24 cellular contexts compared by ENCODE assay signal in genomic region chr11:76164861-76165751, GRCh38. TPM values are rescaled to one million over a fixed set of nuclear protein-coding genes. Genes with fewer than 3 reads are reported as not detected.
DNase-seq lines count a peak whose midpoint lies in the region; ATAC-seq, FAIRE-seq and TF ChIP-seq lines count a peak whose summit lies in the region.
"Had no signal": no experiment of that assay in that cellular context is flagged by ENCODE, and none has a peak within 500 bp of the region (broad histone marks: within the 10 kb centered on the region; RNA-seq: fewer than 3 reads in every experiment).

No MANE protein-coding gene starts in this region.

- H3K4me1 ChIP-seq in heart right ventricle = peaks cover 0 to 26% (median 17%) of the 10 kb centered on the region in 9 donors
- H3K4me1 ChIP-seq in lower lobe of right lung = peaks cover 14% of the 10 kb centered on the region
- peaks cover 4 to 10% of the 10 kb centered on the region in 2 experiments for H3K4me1 ChIP-seq in trophoblast cell (ENCODE audit: control insufficient read depth in 1 of 2, insufficient read depth in 2 of 2, low read length in 2 of 2)
- H3K4me1 ChIP-seq in Karpas-422 (ENCODE audit: low read length) = peaks cover 5% of the 10 kb centered on the region
- H3K4me1 ChIP-seq in thyroid gland = peaks cover 9 to 16% of the 10 kb centered on the region in 2 donors
- H3K4me1 ChIP-seq: A549 had no signal

- no peak overlapping the region for H4K91ac ChIP-seq in trophoblast cell (ENCODE audit: low read depth, low read length)

- peak; percentile 75 for FAIRE-seq in HTR-8/SVneo (lab: Jason Lieb, UNC)
- FAIRE-seq: A549, GM12878, GM19239 had no signal

- H3K79me1 ChIP-seq in trophoblast cell (ENCODE audit: low read length) = no peaks in the 10 kb centered on the region

- no peak overlapping the region for H3K4me2 ChIP-seq in trophoblast cell (ENCODE audit: low read length)
- H3K4me2 ChIP-seq in Karpas-422 (ENCODE audit: low read depth, low read length, poor library complexity, severe bottlenecking) = no peak overlapping the region
- H3K4me2 ChIP-seq: A549 had no signal

- H3K9ac ChIP-seq in trophoblast cell (ENCODE audit: low read length) (no peak overlapping the region), Karpas-422 (ENCODE audit: low read length) (no peak overlapping the region)

- H3K4ac ChIP-seq in trophoblast cell (ENCODE audit: low read depth, low read length) = no peak overlapping the region

- H3K4me3 ChIP-seq in heart right ventricle (no peak overlapping the region), lower lobe of right lung (no peak overlapping the region), trophoblast cell (ENCODE audit: low read depth, low read length) (peak overlapping the region; percentile 46), Karpas-422 (ENCODE audit: low read length) (no peak overlapping the region), thyroid gland (replicated peaks in 1 of 3) (no peak overlapping the region)
- H3K4me3 ChIP-seq: A549, GM12878 had no signal

- no peaks in the 10 kb centered on the region for H3K79me2 ChIP-seq in trophoblast cell (ENCODE audit: control insufficient read depth, insufficient read depth, low read length, poor library complexity)
- H3K79me2 ChIP-seq in Karpas-422 (ENCODE audit: low read length) = no peaks in the 10 kb centered on the region

- H2BK120ac ChIP-seq in trophoblast cell (ENCODE audit: insufficient read depth, low read length, poor library complexity) = no peak overlapping the region

- ATAC-seq in Right ventricle myocardium inferior (no peak), heart right ventricle (no peak), lower lobe of right lung (no peak)
- ATAC-seq: GM12878, HCT116 had no signal

- 88 to 92% methylated on average over 48 to 50 of the region's 50 CpGs for WGBS in heart right ventricle, 2 donors
- WGBS in trophoblast cell (ENCODE audit: extremely low coverage, insufficient coverage, insufficient read length) = no CpG with 5 or more reads among the region's 50 CpGs
- 90 to 91% methylated on average over 46 to 47 of the region's 50 CpGs for WGBS in thyroid gland, 2 donors

- TF ChIP-seq CTCF in heart right ventricle (IDR thresholded peaks at IDR 0.05) (no peak), lower lobe of right lung (IDR thresholded peaks at IDR 0.05) (no peak), thyroid gland (IDR thresholded peaks at IDR 0.05) (no peak)

- H2AFZ ChIP-seq in trophoblast cell (ENCODE audit: insufficient read depth, low read length, poor library complexity) = no peak overlapping the region
- no peak overlapping the region for H2AFZ ChIP-seq in Karpas-422 (ENCODE audit: low read length)

- no peaks in the 10 kb centered on the region for H3K9me2 ChIP-seq in Karpas-422 (replicated peaks; ENCODE audit: insufficient read depth, low read length)

- no peaks in the 10 kb centered on the region for H3K9me3 ChIP-seq in heart right ventricle
- H3K9me3 ChIP-seq in lower lobe of right lung = no peaks in the 10 kb centered on the region
- peaks cover 9% of the 10 kb centered on the region for H3K9me3 ChIP-seq in trophoblast cell (ENCODE audit: insufficient read depth, low read depth, low read length)
- no peaks in the 10 kb centered on the region for H3K9me3 ChIP-seq in Karpas-422 (ENCODE audit: low read length)
- H3K9me3 ChIP-seq in thyroid gland = no peaks in the 10 kb centered on the region
- H3K9me3 ChIP-seq: A549 had no signal

- TF ChIP-seq POLR2A in thyroid gland (IDR thresholded peaks at IDR 0.05) = no peak

- DNase-seq in Right ventricle myocardium inferior (ENCODE audit: missing footprints) (peak; percentile 57), heart right ventricle (no peak), HTR-8/SVneo (ENCODE audit: insufficient read length, low spot score) (no peak), lower lobe of right lung (peak; percentile 15), trophoblast cell (no peak), HCEC 1CT (no peak), Karpas-422 (no peak), thyroid gland (no peak)
- DNase-seq: AML-193; Calu3; CD4-positive, alpha-beta T cell; DND-41; EL; HFFc6; IMR-90 had no signal

- H3K18ac ChIP-seq in trophoblast cell (ENCODE audit: low read length) = no peak overlapping the region

- H2BK5ac ChIP-seq in trophoblast cell (ENCODE audit: low read depth, low read length, poor library complexity) = no peak overlapping the region

- no peak overlapping the region for H2BK12ac ChIP-seq in trophoblast cell (ENCODE audit: low read length)

- H4K8ac ChIP-seq in trophoblast cell (ENCODE audit: low read depth, low read length) = no peak overlapping the region

- no peak overlapping the region for H3K23ac ChIP-seq in trophoblast cell (ENCODE audit: low read length)

- H4K20me1 ChIP-seq in Karpas-422 (ENCODE audit: insufficient read depth, low read depth, low read length) = no peaks in the 10 kb centered on the region

- no peak overlapping the region for H3K14ac ChIP-seq in trophoblast cell (ENCODE audit: low read length)

- intact Hi-C loops in Right ventricle myocardium inferior (cut with DNase I) = no loop called here
- intact Hi-C loops in heart right ventricle (cut with DNase I) = loop anchor here in 1 of 10 donors (10.0 kb wide), 1 partner anchor 370 kb away; no protein-coding TSS in a partner anchor
- intact Hi-C loops in lower lobe of right lung (cut with DNase I) = no loop called here
- intact Hi-C loops in thyroid gland (cut with DNase I) = no loop called here

- no peak overlapping the region for H4K12ac ChIP-seq in trophoblast cell (ENCODE audit: low read depth, low read length)

- H2AK5ac ChIP-seq in trophoblast cell (ENCODE audit: low read length) = no peak overlapping the region

- no peaks in the 10 kb centered on the region for H3K36me3 ChIP-seq in heart right ventricle
- no peaks in the 10 kb centered on the region for H3K36me3 ChIP-seq in lower lobe of right lung
- no peaks in the 10 kb centered on the region for H3K36me3 ChIP-seq in trophoblast cell (ENCODE audit: control insufficient read depth in 1 of 2, insufficient read depth in 2 of 2, low read length in 2 of 2)
- H3K36me3 ChIP-seq in Karpas-422 (ENCODE audit: insufficient read depth, low read length) = no peaks in the 10 kb centered on the region
- no peaks in the 10 kb centered on the region for H3K36me3 ChIP-seq in thyroid gland

- H3K27ac ChIP-seq in heart right ventricle (no peak overlapping the region), lower lobe of right lung (no peak overlapping the region), trophoblast cell (ENCODE audit: low read depth, low read length) (no peak overlapping the region), Karpas-422 (ENCODE audit: low read length) (no peak overlapping the region), thyroid gland (no peak overlapping the region)
- H3K27ac ChIP-seq: 22Rv1, A549, C4-2B, HL-60 had no signal

- H3K27me3 ChIP-seq in heart right ventricle = no peaks in the 10 kb centered on the region
- H3K27me3 ChIP-seq in lower lobe of right lung (ENCODE audit: low read depth) = no peaks in the 10 kb centered on the region
- no peaks in the 10 kb centered on the region for H3K27me3 ChIP-seq in trophoblast cell (ENCODE audit: insufficient read depth, low read length)
- H3K27me3 ChIP-seq in Karpas-422 (ENCODE audit: low read length) = no peaks in the 10 kb centered on the region
- no peaks in the 10 kb centered on the region for H3K27me3 ChIP-seq in thyroid gland

RNA-seq across cellular contexts. Expression of gene WNT11, which starts 41.2 kb away (rescaled TPM):
- total RNA-seq in Right ventricle myocardium inferior (18.2 TPM), heart right ventricle (10 to 100 TPM in 1 of 10 donors, 1 to 10 TPM in 9; 5.1 to 12.0 (median 8.1) TPM), lower lobe of right lung (9.2 TPM), thyroid gland (10 to 100 TPM in 3 of 4 donors, 1 to 10 TPM in 1; 7.3 to 31.5 (median 10.7) TPM)
- 1 to 10 TPM; 5.3 to 6.7 TPM for polyA plus RNA-seq in heart right ventricle
- 19.6 and 20.6 TPM in 2 replicates for polyA plus RNA-seq in trophoblast cell (2013)
- 0.07 and 0.30 TPM in 2 replicates for total RNA-seq in Karpas-422 (2014; rRNA removed; shearing (Covaris generic); ENCODE audit: low replicate concordance)
- total RNA-seq: Calu3, GM12878, H4, HFFc6, HT1080, IMR-90 had no signal

Comparison
In these comparisons a context has a peak if more than half of its experiments do, and no peak if none do; other contexts are left out.
1. DNase-seq: peak in Right ventricle myocardium inferior (single experiment) and lower lobe of right lung (single experiment); none in heart right ventricle (0 of 2), HTR-8/SVneo (single experiment), trophoblast cell (0 of 2), HCEC 1CT (single experiment), Karpas-422 (single experiment) and thyroid gland (0 of 2).